ENCODE assay signal across 20 cellular contexts in the genomic region with DNA sequence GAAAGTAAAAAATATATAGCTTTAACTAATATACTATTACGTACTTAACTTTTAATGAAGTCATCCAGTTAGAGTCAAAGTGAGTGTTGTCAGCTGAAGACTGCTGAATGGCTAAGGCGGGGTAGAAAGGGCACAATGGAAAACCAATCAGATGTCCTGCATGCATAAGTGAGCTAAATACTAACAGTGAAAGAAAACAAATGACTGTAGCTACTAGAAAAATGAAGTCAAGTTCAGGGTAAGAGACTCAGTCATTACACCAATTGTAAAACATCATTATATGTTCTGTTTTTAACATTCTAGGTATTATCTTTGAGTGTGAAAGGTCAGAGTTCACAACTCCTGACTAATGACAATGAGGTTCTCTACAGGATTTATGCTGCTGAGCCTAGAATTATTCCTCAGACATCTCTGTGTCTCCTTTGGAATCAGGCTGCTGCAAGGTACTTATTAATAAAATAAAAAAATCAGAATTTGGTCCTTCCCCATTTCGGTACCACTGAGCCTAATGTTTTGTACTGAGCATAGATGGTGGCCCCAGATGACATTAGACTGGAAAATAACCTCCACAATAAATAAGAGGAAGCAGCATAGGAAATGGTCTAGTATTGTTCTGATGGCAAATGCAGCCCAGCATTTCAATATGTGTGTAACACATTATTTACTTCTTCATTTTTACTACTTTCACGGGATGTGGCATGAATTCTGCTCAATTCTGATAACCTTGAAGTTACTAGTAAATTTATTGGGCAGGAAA.
"Had no signal": no experiment of that assay in that cellular context is flagged by ENCODE, and none has a peak within 500 bp of the region (broad histone marks: within the 10 kb centered on the region; RNA-seq: fewer than 3 reads in every experiment).

No MANE protein-coding gene starts in this region.

- DNase-seq: activated CD4-positive, alpha-beta memory T cell treated with anti-CD3 and anti-CD28 coated beads for 36 hours; activated naive CD4-positive, alpha-beta T cell treated with anti-CD3 and anti-CD28 coated beads, Interleukin-2, amount 10 ng/mL, durations not matched to agents 7 days and 5 days; activated naive CD8-positive, alpha-beta T cell treated with anti-CD3 and anti-CD28 coated beads, Interleukin-2, amount 50 U/mL, for 24 hours; activated T-cell treated with anti-CD3 and anti-CD28 coated beads for 4 hours; anterior cingulate cortex; caudate nucleus; colonic mucosa; head of caudate nucleus; stimulated activated CD4-positive, alpha-beta T cell treated with anti-CD3 and anti-CD28 coated beads, Interleukin-12 subunit alpha, Interleukin-12 subunit beta, amount 100 ng/mL, for 4 hours; stimulated activated CD4-positive, alpha-beta T cell treated with anti-CD3 and anti-CD28 coated beads, Interleukin-1b, Interleukin-23, amount 100 ng/mL, for 48 hours; stimulated activated CD8-positive, alpha-beta memory T cell treated with anti-CD3 and anti-CD28 coated beads, Interleukin-4, amount 100 ng/mL, for 48 hours had no signal

- H3K27me3 ChIP-seq: colonic mucosa had no signal

- H3K36me3 Mint-ChIP-seq: activated CD4-positive, alpha-beta memory T cell treated with anti-CD3 and anti-CD28 coated beads for 36 hours; activated naive CD4-positive, alpha-beta T cell treated with anti-CD3 and anti-CD28 coated beads, Interleukin-2, amount 10 ng/mL, durations not matched to agents 7 days and 5 days; brain; mesothelial cell of epicardium; type B pancreatic cell had no signal

- H3K27ac Mint-ChIP-seq: activated CD4-positive, alpha-beta memory T cell treated with anti-CD3 and anti-CD28 coated beads for 36 hours; activated naive CD4-positive, alpha-beta T cell treated with anti-CD3 and anti-CD28 coated beads, Interleukin-2, amount 10 ng/mL, durations not matched to agents 7 days and 5 days; activated naive CD8-positive, alpha-beta T cell treated with anti-CD3 and anti-CD28 coated beads, Interleukin-2, amount 50 U/mL, for 24 hours; activated T-helper 2 cell treated with anti-CD3 and anti-CD28 coated beads, Interferon-gamma antibody, Interleukin-2, Interleukin-4, amounts not matched to agents 10 μg/mL and 5 μg/mL and 100 μg/mL, durations not matched to agents 14 hours and 24 hours and 36 hours; brain; mesothelial cell of epicardium; nephron; stimulated activated naive CD8-positive, alpha-beta T cell treated with anti-CD3 and anti-CD28 coated beads, Interleukin-15, Interleukin-2, amounts not matched to agents 100 ng/mL and 50 ng/mL, for 24 hours; type B pancreatic cell had no signal

- H3K36me3 ChIP-seq: colonic mucosa had no signal

- H3K4me1 ChIP-seq: colonic mucosa, parathyroid adenoma had no signal

- H3K27me3 Mint-ChIP-seq: activated CD4-positive, alpha-beta memory T cell treated with anti-CD3 and anti-CD28 coated beads for 36 hours; activated naive CD8-positive, alpha-beta T cell treated with anti-CD3 and anti-CD28 coated beads, Interleukin-2, amount 50 U/mL, for 24 hours; stimulated activated naive CD8-positive, alpha-beta T cell treated with anti-CD3 and anti-CD28 coated beads, Interleukin-15, Interleukin-2, amounts not matched to agents 100 ng/mL and 50 ng/mL, for 24 hours; type B pancreatic cell had no signal

- H3K4me1 Mint-ChIP-seq: activated naive CD4-positive, alpha-beta T cell treated with anti-CD3 and anti-CD28 coated beads, Interleukin-2, amount 10 ng/mL, durations not matched to agents 7 days and 5 days; activated naive CD8-positive, alpha-beta T cell treated with anti-CD3 and anti-CD28 coated beads, Interleukin-2, amount 50 U/mL, for 24 hours; brain; nephron had no signal

- H3K9me3 ChIP-seq: colonic mucosa had no signal

- H3K9me3 Mint-ChIP-seq: activated CD4-positive, alpha-beta memory T cell treated with anti-CD3 and anti-CD28 coated beads for 36 hours; activated naive CD4-positive, alpha-beta T cell treated with anti-CD3 and anti-CD28 coated beads, Interleukin-2, amount 10 ng/mL, durations not matched to agents 7 days and 5 days; activated naive CD8-positive, alpha-beta T cell treated with anti-CD3 and anti-CD28 coated beads, Interleukin-2, amount 50 U/mL, for 24 hours; activated T-helper 2 cell treated with anti-CD3 and anti-CD28 coated beads, Interferon-gamma antibody, Interleukin-2, Interleukin-4, amounts not matched to agents 10 μg/mL and 5 μg/mL and 100 μg/mL, durations not matched to agents 14 hours and 24 hours and 36 hours; brain; mesothelial cell of epicardium; nephron; stimulated activated naive CD8-positive, alpha-beta T cell treated with anti-CD3 and anti-CD28 coated beads, Interleukin-15, Interleukin-2, amounts not matched to agents 100 ng/mL and 50 ng/mL, for 24 hours; type B pancreatic cell had no signal

- H3K4me3 ChIP-seq: colonic mucosa, lung had no signal

- ATAC-seq: activated naive CD8-positive, alpha-beta T cell treated with anti-CD3 and anti-CD28 coated beads, Interleukin-2, amount 50 U/mL, for 24 hours; SK-N-SH treated with all-trans-retinoic acid at 6 μM for 48 hours had no signal

- H3K27ac ChIP-seq: colonic mucosa, parathyroid adenoma had no signal

- H3K4me3 Mint-ChIP-seq: activated CD4-positive, alpha-beta memory T cell treated with anti-CD3 and anti-CD28 coated beads for 36 hours; activated naive CD4-positive, alpha-beta T cell treated with anti-CD3 and anti-CD28 coated beads, Interleukin-2, amount 10 ng/mL, durations not matched to agents 7 days and 5 days; activated naive CD8-positive, alpha-beta T cell treated with anti-CD3 and anti-CD28 coated beads, Interleukin-2, amount 50 U/mL, for 24 hours; brain; mesothelial cell of epicardium; nephron; stimulated activated naive CD8-positive, alpha-beta T cell treated with anti-CD3 and anti-CD28 coated beads, Interleukin-15, Interleukin-2, amounts not matched to agents 100 ng/mL and 50 ng/mL, for 24 hours; type B pancreatic cell had no signal
